ENCODE assay signal across 1 cellular context in the genomic region with DNA sequence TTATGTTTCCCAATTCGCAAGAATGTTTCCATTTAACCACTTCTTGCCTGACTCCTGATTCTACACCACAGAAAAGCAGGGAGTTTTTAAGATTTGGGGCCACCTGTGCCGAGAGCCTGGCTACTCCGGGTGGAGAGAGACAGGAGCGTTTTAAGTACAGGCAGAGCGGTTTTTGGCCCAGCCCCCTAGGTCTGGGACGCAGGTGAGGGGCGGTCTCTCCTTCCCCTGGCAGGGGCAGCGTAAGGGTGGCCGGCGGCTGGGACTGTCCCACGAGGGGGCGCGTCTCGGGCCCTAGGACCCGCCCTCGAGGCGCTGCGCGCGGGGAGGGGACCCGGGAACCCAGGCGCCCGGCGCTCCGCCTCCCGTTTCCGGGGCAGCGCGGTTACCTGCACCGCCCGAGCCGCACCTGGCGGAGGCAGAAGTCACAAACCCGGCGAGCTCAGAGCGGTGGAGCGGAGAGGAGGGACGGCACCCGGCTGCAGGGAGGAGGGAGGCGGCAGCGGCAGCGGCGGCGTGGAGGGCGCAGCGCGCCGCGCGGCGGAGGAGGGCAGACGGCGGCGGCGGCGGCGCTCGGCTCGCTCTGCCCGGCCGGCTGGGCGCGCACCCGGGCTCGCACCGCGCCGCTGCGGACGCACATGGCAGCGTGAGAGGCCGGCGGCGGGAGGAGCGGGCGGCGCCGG.
TF ChIP-seq lines count a peak whose summit lies in the region.

A gene (plus strand): TSS at position 365 of the 680 bp plus-strand sequence. CDS start 508 bp downstream, outside the sequence.

TF ChIP-seq in HepG2, 621 proteins besides CTCF, POLR2A, EP300 and RAD21 (continued from another document and continues in another):
- TF ChIP-seq HDAC1 (CRISPR knock-in tag; IDR thresholded peaks at IDR 0.05) (peak; percentile 65; the same call in 1 of the 2 replicates), ZNF724P (CRISPR knock-in tag; IDR thresholded peaks at IDR 0.05; ENCODE audit: borderline replicate concordance) (peak; percentile 60; the same call in 1 of the 2 replicates), KDM5B (CRISPR knock-in tag; IDR thresholded peaks at IDR 0.05; ENCODE audit: borderline replicate concordance) (peak; percentile 77; the same call in 1 of the 2 replicates), ZNF629 (CRISPR knock-in tag; conservative IDR thresholded peaks at IDR 0.05) (no peak), SMAD1 (CRISPR knock-in tag; IDR thresholded peaks at IDR 0.05; ENCODE audit: borderline replicate concordance, low read depth) (no peak), CHD4 (IDR thresholded peaks at IDR 0.05; ENCODE audit: borderline replicate concordance, low read length) (no peak), MYC (CRISPR knock-in tag; IDR thresholded peaks at IDR 0.05; ENCODE audit: borderline replicate concordance) (peak; percentile 31; the same call in 1 of the 2 replicates), ZZZ3 (CRISPR knock-in tag; IDR thresholded peaks at IDR 0.05; ENCODE audit: borderline replicate concordance) (no peak), CCDC6 (CRISPR knock-in tag; IDR thresholded peaks at IDR 0.05) (peak; percentile 64; the same call in 1 of the 2 replicates), MXI1 (IDR thresholded peaks at IDR 0.05; ENCODE audit: borderline replicate concordance, low read depth, low read length) (no peak), ZNF564 (CRISPR knock-in tag; IDR thresholded peaks at IDR 0.05) (no peak; the same call in 1 of the 2 replicates), IRF2 (CRISPR knock-in tag; IDR thresholded peaks at IDR 0.05) (no peak), HIVEP1 (CRISPR knock-in tag; IDR thresholded peaks at IDR 0.05) (no peak), ZNF264 (CRISPR knock-in tag; IDR thresholded peaks at IDR 0.05) (peak; percentile 27; the same call in 1 of the 2 replicates), SETDB1 (CRISPR knock-in tag; IDR thresholded peaks at IDR 0.05; ENCODE audit: borderline replicate concordance) (no peak), ZNF737 (CRISPR knock-in tag; IDR thresholded peaks at IDR 0.05; ENCODE audit: borderline replicate concordance) (no peak), MED1 (CRISPR knock-in tag; IDR thresholded peaks at IDR 0.05) (peak; percentile 42; the same call in 1 of the 2 replicates), SNAI1 (CRISPR knock-in tag; IDR thresholded peaks at IDR 0.05; ENCODE audit: borderline replicate concordance) (no peak), ZNF296 (CRISPR knock-in tag; conservative IDR thresholded peaks at IDR 0.05) (no peak), CBX2 (IDR thresholded peaks at IDR 0.05; ENCODE audit: low read depth, low read length) (no peak), CBX2 (CRISPR knock-in tag; IDR thresholded peaks at IDR 0.05; ENCODE audit: low read depth) (no peak), ZNF235 (CRISPR knock-in tag; IDR thresholded peaks at IDR 0.05; ENCODE audit: borderline replicate concordance) (no peak), ZNF839 (CRISPR knock-in tag; IDR thresholded peaks at IDR 0.05; ENCODE audit: borderline replicate concordance) (no peak), U2AF1 (optimal IDR thresholded peaks at IDR 0.05; ENCODE audit: low read depth, low read length) (no peak), ATF1 (CRISPR knock-in tag; IDR thresholded peaks at IDR 0.05) (no peak), ZNF577 (CRISPR knock-in tag; IDR thresholded peaks at IDR 0.05; ENCODE audit: borderline replicate concordance, low read depth) (no peak), GTF3A (CRISPR knock-in tag; conservative IDR thresholded peaks at IDR 0.05) (no peak), MAFF (IDR thresholded peaks at IDR 0.05; ENCODE audit: low read depth, low read length) (no peak), REPIN1 (CRISPR knock-in tag; IDR thresholded peaks at IDR 0.05; ENCODE audit: borderline replicate concordance, low read depth) (0 out of 2 replicates have a peak, but pooled peaks have one; percentile 17), ZFP37 (CRISPR knock-in tag; IDR thresholded peaks at IDR 0.05; ENCODE audit: borderline replicate concordance) (no peak), ZNF333 (CRISPR knock-in tag; IDR thresholded peaks at IDR 0.05; ENCODE audit: borderline replicate concordance) (0 out of 2 replicates have a peak, but pooled peaks have one; percentile 34)
- TF ChIP-seq, protein P1, sequence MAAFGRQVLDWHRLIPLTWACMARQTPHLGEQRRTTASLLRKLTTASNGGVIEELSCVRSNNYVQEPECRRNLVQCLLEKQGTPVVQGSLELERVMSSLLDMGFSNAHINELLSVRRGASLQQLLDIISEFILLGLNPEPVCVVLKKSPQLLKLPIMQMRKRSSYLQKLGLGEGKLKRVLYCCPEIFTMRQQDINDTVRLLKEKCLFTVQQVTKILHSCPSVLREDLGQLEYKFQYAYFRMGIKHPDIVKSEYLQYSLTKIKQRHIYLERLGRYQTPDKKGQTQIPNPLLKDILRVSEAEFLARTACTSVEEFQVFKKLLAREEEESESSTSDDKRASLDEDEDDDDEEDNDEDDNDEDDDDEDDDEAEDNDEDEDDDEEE (CRISPR knock-in tag; IDR thresholded peaks at IDR 0.05): no peak
- TF ChIP-seq, protein P2, sequence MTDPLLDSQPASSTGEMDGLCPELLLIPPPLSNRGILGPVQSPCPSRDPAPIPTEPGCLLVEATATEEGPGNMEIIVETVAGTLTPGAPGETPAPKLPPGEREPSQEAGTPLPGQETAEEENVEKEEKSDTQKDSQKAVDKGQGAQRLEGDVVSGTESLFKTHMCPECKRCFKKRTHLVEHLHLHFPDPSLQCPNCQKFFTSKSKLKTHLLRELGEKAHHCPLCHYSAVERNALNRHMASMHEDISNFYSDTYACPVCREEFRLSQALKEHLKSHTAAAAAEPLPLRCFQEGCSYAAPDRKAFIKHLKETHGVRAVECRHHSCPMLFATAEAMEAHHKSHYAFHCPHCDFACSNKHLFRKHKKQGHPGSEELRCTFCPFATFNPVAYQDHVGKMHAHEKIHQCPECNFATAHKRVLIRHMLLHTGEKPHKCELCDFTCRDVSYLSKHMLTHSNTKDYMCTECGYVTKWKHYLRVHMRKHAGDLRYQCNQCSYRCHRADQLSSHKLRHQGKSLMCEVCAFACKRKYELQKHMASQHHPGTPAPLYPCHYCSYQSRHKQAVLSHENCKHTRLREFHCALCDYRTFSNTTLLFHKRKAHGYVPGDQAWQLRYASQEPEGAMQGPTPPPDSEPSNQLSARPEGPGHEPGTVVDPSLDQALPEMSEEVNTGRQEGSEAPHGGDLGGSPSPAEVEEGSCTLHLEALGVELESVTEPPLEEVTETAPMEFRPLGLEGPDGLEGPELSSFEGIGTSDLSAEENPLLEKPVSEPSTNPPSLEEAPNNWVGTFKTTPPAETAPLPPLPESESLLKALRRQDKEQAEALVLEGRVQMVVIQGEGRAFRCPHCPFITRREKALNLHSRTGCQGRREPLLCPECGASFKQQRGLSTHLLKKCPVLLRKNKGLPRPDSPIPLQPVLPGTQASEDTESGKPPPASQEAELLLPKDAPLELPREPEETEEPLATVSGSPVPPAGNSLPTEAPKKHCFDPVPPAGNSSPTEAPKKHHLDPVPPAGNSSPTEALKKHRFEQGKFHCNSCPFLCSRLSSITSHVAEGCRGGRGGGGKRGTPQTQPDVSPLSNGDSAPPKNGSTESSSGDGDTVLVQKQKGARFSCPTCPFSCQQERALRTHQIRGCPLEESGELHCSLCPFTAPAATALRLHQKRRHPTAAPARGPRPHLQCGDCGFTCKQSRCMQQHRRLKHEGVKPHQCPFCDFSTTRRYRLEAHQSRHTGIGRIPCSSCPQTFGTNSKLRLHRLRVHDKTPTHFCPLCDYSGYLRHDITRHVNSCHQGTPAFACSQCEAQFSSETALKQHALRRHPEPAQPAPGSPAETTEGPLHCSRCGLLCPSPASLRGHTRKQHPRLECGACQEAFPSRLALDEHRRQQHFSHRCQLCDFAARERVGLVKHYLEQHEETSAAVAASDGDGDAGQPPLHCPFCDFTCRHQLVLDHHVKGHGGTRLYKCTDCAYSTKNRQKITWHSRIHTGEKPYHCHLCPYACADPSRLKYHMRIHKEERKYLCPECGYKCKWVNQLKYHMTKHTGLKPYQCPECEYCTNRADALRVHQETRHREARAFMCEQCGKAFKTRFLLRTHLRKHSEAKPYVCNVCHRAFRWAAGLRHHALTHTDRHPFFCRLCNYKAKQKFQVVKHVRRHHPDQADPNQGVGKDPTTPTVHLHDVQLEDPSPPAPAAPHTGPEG (CRISPR knock-in tag; IDR thresholded peaks at IDR 0.05): 0 out of 2 replicates have a peak, but pooled peaks have one; percentile 60
- TF ChIP-seq, protein P3, sequence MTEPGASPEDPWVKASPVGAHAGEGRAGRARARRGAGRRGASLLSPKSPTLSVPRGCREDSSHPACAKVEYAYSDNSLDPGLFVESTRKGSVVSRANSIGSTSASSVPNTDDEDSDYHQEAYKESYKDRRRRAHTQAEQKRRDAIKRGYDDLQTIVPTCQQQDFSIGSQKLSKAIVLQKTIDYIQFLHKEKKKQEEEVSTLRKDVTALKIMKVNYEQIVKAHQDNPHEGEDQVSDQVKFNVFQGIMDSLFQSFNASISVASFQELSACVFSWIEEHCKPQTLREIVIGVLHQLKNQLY (CRISPR knock-in tag; IDR thresholded peaks at IDR 0.05): no peak
- TF ChIP-seq, protein P4, sequence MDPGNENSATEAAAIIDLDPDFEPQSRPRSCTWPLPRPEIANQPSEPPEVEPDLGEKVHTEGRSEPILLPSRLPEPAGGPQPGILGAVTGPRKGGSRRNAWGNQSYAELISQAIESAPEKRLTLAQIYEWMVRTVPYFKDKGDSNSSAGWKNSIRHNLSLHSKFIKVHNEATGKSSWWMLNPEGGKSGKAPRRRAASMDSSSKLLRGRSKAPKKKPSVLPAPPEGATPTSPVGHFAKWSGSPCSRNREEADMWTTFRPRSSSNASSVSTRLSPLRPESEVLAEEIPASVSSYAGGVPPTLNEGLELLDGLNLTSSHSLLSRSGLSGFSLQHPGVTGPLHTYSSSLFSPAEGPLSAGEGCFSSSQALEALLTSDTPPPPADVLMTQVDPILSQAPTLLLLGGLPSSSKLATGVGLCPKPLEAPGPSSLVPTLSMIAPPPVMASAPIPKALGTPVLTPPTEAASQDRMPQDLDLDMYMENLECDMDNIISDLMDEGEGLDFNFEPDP (CRISPR knock-in tag; conservative IDR thresholded peaks at IDR 0.05): no peak
- TF ChIP-seq, protein P5, sequence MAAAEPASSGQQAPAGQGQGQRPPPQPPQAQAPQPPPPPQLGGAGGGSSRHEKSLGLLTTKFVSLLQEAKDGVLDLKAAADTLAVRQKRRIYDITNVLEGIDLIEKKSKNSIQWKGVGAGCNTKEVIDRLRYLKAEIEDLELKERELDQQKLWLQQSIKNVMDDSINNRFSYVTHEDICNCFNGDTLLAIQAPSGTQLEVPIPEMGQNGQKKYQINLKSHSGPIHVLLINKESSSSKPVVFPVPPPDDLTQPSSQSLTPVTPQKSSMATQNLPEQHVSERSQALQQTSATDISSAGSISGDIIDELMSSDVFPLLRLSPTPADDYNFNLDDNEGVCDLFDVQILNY (CRISPR knock-in tag; conservative IDR thresholded peaks at IDR 0.05): peak; percentile 48; the same call in 1 of the 2 replicates
- TF ChIP-seq, protein P6, sequence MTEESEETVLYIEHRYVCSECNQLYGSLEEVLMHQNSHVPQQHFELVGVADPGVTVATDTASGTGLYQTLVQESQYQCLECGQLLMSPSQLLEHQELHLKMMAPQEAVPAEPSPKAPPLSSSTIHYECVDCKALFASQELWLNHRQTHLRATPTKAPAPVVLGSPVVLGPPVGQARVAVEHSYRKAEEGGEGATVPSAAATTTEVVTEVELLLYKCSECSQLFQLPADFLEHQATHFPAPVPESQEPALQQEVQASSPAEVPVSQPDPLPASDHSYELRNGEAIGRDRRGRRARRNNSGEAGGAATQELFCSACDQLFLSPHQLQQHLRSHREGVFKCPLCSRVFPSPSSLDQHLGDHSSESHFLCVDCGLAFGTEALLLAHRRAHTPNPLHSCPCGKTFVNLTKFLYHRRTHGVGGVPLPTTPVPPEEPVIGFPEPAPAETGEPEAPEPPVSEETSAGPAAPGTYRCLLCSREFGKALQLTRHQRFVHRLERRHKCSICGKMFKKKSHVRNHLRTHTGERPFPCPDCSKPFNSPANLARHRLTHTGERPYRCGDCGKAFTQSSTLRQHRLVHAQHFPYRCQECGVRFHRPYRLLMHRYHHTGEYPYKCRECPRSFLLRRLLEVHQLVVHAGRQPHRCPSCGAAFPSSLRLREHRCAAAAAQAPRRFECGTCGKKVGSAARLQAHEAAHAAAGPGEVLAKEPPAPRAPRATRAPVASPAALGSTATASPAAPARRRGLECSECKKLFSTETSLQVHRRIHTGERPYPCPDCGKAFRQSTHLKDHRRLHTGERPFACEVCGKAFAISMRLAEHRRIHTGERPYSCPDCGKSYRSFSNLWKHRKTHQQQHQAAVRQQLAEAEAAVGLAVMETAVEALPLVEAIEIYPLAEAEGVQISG (CRISPR knock-in tag; IDR thresholded peaks at IDR 0.05): peak; percentile 61; the same call in 1 of the 2 replicates
- TF ChIP-seq, protein P7, sequence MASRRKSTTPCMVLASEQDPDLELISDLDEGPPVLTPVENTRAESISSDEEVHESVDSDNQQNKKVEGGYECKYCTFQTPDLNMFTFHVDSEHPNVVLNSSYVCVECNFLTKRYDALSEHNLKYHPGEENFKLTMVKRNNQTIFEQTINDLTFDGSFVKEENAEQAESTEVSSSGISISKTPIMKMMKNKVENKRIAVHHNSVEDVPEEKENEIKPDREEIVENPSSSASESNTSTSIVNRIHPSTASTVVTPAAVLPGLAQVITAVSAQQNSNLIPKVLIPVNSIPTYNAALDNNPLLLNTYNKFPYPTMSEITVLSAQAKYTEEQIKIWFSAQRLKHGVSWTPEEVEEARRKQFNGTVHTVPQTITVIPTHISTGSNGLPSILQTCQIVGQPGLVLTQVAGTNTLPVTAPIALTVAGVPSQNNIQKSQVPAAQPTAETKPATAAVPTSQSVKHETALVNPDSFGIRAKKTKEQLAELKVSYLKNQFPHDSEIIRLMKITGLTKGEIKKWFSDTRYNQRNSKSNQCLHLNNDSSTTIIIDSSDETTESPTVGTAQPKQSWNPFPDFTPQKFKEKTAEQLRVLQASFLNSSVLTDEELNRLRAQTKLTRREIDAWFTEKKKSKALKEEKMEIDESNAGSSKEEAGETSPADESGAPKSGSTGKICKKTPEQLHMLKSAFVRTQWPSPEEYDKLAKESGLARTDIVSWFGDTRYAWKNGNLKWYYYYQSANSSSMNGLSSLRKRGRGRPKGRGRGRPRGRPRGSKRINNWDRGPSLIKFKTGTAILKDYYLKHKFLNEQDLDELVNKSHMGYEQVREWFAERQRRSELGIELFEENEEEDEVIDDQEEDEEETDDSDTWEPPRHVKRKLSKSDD (CRISPR knock-in tag; IDR thresholded peaks at IDR 0.05; ENCODE audit: low read depth): 0 out of 2 replicates have a peak, but pooled peaks have one; percentile 25
- TF ChIP-seq, protein P8, sequence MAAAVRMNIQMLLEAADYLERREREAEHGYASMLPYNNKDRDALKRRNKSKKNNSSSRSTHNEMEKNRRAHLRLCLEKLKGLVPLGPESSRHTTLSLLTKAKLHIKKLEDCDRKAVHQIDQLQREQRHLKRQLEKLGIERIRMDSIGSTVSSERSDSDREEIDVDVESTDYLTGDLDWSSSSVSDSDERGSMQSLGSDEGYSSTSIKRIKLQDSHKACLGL (CRISPR knock-in tag; IDR thresholded peaks at IDR 0.05): no peak
- TF ChIP-seq, protein P9, sequence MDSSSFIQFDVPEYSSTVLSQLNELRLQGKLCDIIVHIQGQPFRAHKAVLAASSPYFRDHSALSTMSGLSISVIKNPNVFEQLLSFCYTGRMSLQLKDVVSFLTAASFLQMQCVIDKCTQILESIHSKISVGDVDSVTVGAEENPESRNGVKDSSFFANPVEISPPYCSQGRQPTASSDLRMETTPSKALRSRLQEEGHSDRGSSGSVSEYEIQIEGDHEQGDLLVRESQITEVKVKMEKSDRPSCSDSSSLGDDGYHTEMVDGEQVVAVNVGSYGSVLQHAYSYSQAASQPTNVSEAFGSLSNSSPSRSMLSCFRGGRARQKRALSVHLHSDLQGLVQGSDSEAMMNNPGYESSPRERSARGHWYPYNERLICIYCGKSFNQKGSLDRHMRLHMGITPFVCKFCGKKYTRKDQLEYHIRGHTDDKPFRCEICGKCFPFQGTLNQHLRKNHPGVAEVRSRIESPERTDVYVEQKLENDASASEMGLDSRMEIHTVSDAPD (CRISPR knock-in tag; IDR thresholded peaks at IDR 0.05): no peak
